In the genomic region with DNA sequence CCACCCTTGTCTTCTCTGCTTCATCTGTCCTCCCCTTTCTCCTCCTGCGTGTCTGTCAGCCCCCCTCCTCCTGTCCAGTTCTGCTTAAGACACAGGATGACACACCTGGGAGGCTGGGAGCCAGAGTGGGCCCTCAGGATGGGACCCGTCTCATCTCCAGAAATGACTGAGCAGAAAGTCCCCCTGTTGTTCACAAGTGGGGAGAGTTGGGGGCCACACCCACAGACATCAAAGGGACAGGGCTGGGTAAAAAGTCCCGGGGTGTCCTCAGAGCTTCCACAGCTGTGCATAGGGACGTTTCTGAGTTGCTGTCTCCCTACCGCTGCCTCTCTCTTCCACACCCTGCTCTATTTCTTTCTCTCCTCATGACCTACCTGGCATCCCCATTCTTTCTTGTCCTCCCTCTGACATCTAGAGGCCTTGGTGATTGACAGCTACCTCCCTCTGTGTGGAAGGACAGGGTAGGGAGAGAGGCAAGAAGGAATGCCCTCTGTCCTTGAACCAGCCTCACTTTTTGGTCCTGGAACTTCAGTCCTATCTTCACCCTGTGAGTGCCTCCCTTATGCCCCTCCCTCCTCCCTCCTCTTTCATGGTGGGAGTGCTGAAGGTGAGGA, we compare ENCODE assay signal across 18 cellular contexts. TPM values are rescaled to one million over a fixed set of nuclear protein-coding genes. Genes with fewer than 3 reads are reported as not detected.
DNase-seq lines count a peak whose midpoint lies in the region; ATAC-seq and TF ChIP-seq lines count a peak whose summit lies in the region.
"Had no signal": no experiment of that assay in that cellular context is flagged by ENCODE, and none has a peak within 500 bp of the region (broad histone marks: within the 10 kb centered on the region; RNA-seq: fewer than 3 reads in every experiment).

No MANE protein-coding gene starts in this region.

- H3K4me3 Mint-ChIP-seq in activated CD8-positive, alpha-beta memory T cell treated with anti-CD3 and anti-CD28 coated beads, Interleukin-2, amount 10 ng/mL, durations not matched to agents 7 days and 5 days, result no peak overlapping the region
- H3K4me3 Mint-ChIP-seq in activated T-helper 1 cell treated with anti-CD3 and anti-CD28 coated beads, Interleukin-12 subunit alpha, Interleukin-12 subunit beta, Interleukin-2, Interleukin-4 antibody, amounts not matched to agents 30 ng/mL and 10 ng/mL and 1 ng/mL, durations not matched to agents 14 hours and 24 hours and 36 hours, result peak overlapping the region; percentile 57

- ATAC-seq in activated CD8-positive, alpha-beta memory T cell treated with anti-CD3 and anti-CD28 coated beads, Interleukin-2, amount 10 ng/mL, durations not matched to agents 7 days and 5 days, result peak; percentile 52
- ATAC-seq in HG02798 (IDR thresholded peaks at IDR 0.05; ENCODE audit: poor library complexity, unreplicated experiment) (peak; percentile 67), HG02938 (IDR thresholded peaks at IDR 0.05; ENCODE audit: unreplicated experiment) (no peak), mucosa of descending colon (no peak)
- ATAC-seq: A549, right cardiac atrium had no signal

- no peak for TF ChIP-seq CTCF in mucosa of descending colon (IDR thresholded peaks at IDR 0.05)

- no peak overlapping the region for H3K4me3 ChIP-seq in mucosa of descending colon
- H3K4me3 ChIP-seq: A549, dorsolateral prefrontal cortex, SJSA1 had no signal

- H3K36me3 Mint-ChIP-seq in activated CD8-positive, alpha-beta memory T cell treated with anti-CD3 and anti-CD28 coated beads, Interleukin-2, amount 10 ng/mL, durations not matched to agents 7 days and 5 days, result no peaks in the 10 kb centered on the region
- no peaks in the 10 kb centered on the region for H3K36me3 Mint-ChIP-seq in activated T-helper 1 cell treated with anti-CD3 and anti-CD28 coated beads, Interleukin-12 subunit alpha, Interleukin-12 subunit beta, Interleukin-2, Interleukin-4 antibody, amounts not matched to agents 30 ng/mL and 10 ng/mL and 1 ng/mL, durations not matched to agents 14 hours and 24 hours and 36 hours (ENCODE audit: low read depth)

- H3K4me1 ChIP-seq in mucosa of descending colon (ENCODE audit: low read depth), result no peaks in the 10 kb centered on the region
- H3K4me1 ChIP-seq: A549, SJSA1 had no signal

- CTCF ChIA-PET in activated CD8-positive, alpha-beta memory T cell treated with anti-CD3 and anti-CD28 coated beads, Interleukin-2, amount 10 ng/mL, durations not matched to agents 7 days and 5 days (lab: Charles Lee), result interaction anchor here (0.7 to 8.4 kb wide), 10 partner anchors 8 to 146 kb away, joined by 3 to 233 read pairs (median 22); a partner anchor contains a TSS

- peaks cover 42% of the 10 kb centered on the region for H3K4me1 Mint-ChIP-seq in activated CD8-positive, alpha-beta memory T cell treated with anti-CD3 and anti-CD28 coated beads, Interleukin-2, amount 10 ng/mL, durations not matched to agents 7 days and 5 days
- peaks cover 72% of the 10 kb centered on the region for H3K4me1 Mint-ChIP-seq in activated T-helper 1 cell treated with anti-CD3 and anti-CD28 coated beads, Interleukin-12 subunit alpha, Interleukin-12 subunit beta, Interleukin-2, Interleukin-4 antibody, amounts not matched to agents 30 ng/mL and 10 ng/mL and 1 ng/mL, durations not matched to agents 14 hours and 24 hours and 36 hours (ENCODE audit: low read depth)

- H3K27ac Mint-ChIP-seq in activated CD8-positive, alpha-beta memory T cell treated with anti-CD3 and anti-CD28 coated beads, Interleukin-2, amount 10 ng/mL, durations not matched to agents 7 days and 5 days, result peak overlapping the region; percentile 54
- peak overlapping the region; percentile 90 for H3K27ac Mint-ChIP-seq in activated T-helper 1 cell treated with anti-CD3 and anti-CD28 coated beads, Interleukin-12 subunit alpha, Interleukin-12 subunit beta, Interleukin-2, Interleukin-4 antibody, amounts not matched to agents 30 ng/mL and 10 ng/mL and 1 ng/mL, durations not matched to agents 14 hours and 24 hours and 36 hours

- peaks cover 14% of the 10 kb centered on the region for H3K27me3 Mint-ChIP-seq in activated CD8-positive, alpha-beta memory T cell treated with anti-CD3 and anti-CD28 coated beads, Interleukin-2, amount 10 ng/mL, durations not matched to agents 7 days and 5 days
- peaks cover 6% of the 10 kb centered on the region for H3K27me3 Mint-ChIP-seq in activated T-helper 1 cell treated with anti-CD3 and anti-CD28 coated beads, Interleukin-12 subunit alpha, Interleukin-12 subunit beta, Interleukin-2, Interleukin-4 antibody, amounts not matched to agents 30 ng/mL and 10 ng/mL and 1 ng/mL, durations not matched to agents 14 hours and 24 hours and 36 hours (ENCODE audit: insufficient read depth)

- intact Hi-C loops in activated T-helper 1 cell treated with anti-CD3 and anti-CD28 coated beads, Interleukin-12 subunit alpha, Interleukin-12 subunit beta, Interleukin-2, Interleukin-4 antibody, amounts not matched to agents 30 ng/mL and 10 ng/mL and 1 ng/mL, durations not matched to agents 14 hours and 24 hours and 36 hours (cut with micrococcal nuclease), result no loop called here
- intact Hi-C loops in mucosa of descending colon (cut with DNase I, micrococcal nuclease), result no loop called here

- peak; percentile 63 for DNase-seq in activated CD8-positive, alpha-beta memory T cell treated with anti-CD3 and anti-CD28 coated beads, Interleukin-2, amount 10 ng/mL, durations not matched to agents 7 days and 5 days
- no peak for DNase-seq in activated CD8-positive, alpha-beta memory T cell treated with anti-CD3 and anti-CD28 coated beads for 24 hours
- DNase-seq in activated T-helper 1 cell treated with anti-CD3 and anti-CD28 coated beads, Interleukin-12 subunit alpha, Interleukin-12 subunit beta, Interleukin-2, Interleukin-4 antibody, amounts not matched to agents 30 ng/mL and 10 ng/mL and 1 ng/mL, durations not matched to agents 14 hours and 24 hours and 36 hours (ENCODE audit: low spot score), result peak; percentile 76
- peak; percentile 62 to 70 for DNase-seq in stimulated activated CD8-positive, alpha-beta memory T cell treated with anti-CD3 and anti-CD28 coated beads, Interleukin-15, amount 100 ng/mL, for 48 hours (ENCODE audit: low read depth in 2 of 2)
- no peak for DNase-seq in 8988T
- DNase-seq in mucosa of descending colon, result no peak
- DNase-seq: dorsolateral prefrontal cortex, foreskin fibroblast, islet precursor cell, NCI-H1694, NCI-H82, right cardiac atrium, trophoblast cell had no signal

- no peaks in the 10 kb centered on the region for H3K9me3 ChIP-seq in mucosa of descending colon
- H3K9me3 ChIP-seq: A549, SJSA1 had no signal

- no peaks in the 10 kb centered on the region for H3K36me3 ChIP-seq in mucosa of descending colon (ENCODE audit: low read depth)
- H3K36me3 ChIP-seq: SJSA1 had no signal

- H3K9me3 Mint-ChIP-seq in activated CD8-positive, alpha-beta memory T cell treated with anti-CD3 and anti-CD28 coated beads, Interleukin-2, amount 10 ng/mL, durations not matched to agents 7 days and 5 days (ENCODE audit: low read depth), result no peaks in the 10 kb centered on the region
- H3K9me3 Mint-ChIP-seq in activated T-helper 1 cell treated with anti-CD3 and anti-CD28 coated beads, Interleukin-12 subunit alpha, Interleukin-12 subunit beta, Interleukin-2, Interleukin-4 antibody, amounts not matched to agents 30 ng/mL and 10 ng/mL and 1 ng/mL, durations not matched to agents 14 hours and 24 hours and 36 hours, result no peaks in the 10 kb centered on the region

RNA-seq across cellular contexts. Expression of a gene that starts 19.5 kb away (rescaled TPM):
- 100 to 1,000 TPM; 157 to 205 TPM for total RNA-seq in activated CD8-positive, alpha-beta memory T cell treated with anti-CD3 and anti-CD28 coated beads, Interleukin-2, amount 10 ng/mL, durations not matched to agents 7 days and 5 days
- total RNA-seq in activated T-helper 1 cell treated with anti-CD3 and anti-CD28 coated beads, Interleukin-12 subunit alpha, Interleukin-12 subunit beta, Interleukin-2, Interleukin-4 antibody, amounts not matched to agents 30 ng/mL and 10 ng/mL and 1 ng/mL, durations not matched to agents 14 hours and 24 hours and 36 hours, result 283 and 286 TPM in 2 replicates
- total RNA-seq in mucosa of descending colon, result 1 to 10 TPM; 2.9 to 3.3 (median 3.1) TPM
- total RNA-seq: SJSA1 had no signal

RNA-seq across cellular contexts. Expression of a gene that starts 22.8 kb away (rescaled TPM):
- under 1 TPM; 0.09 to 0.19 TPM for total RNA-seq in activated CD8-positive, alpha-beta memory T cell treated with anti-CD3 and anti-CD28 coated beads, Interleukin-2, amount 10 ng/mL, durations not matched to agents 7 days and 5 days
- total RNA-seq in activated T-helper 1 cell treated with anti-CD3 and anti-CD28 coated beads, Interleukin-12 subunit alpha, Interleukin-12 subunit beta, Interleukin-2, Interleukin-4 antibody, amounts not matched to agents 30 ng/mL and 10 ng/mL and 1 ng/mL, durations not matched to agents 14 hours and 24 hours and 36 hours, result 0.65 and 0.78 TPM in 2 replicates
- under 1 TPM in 2 of 3 donors, not detected in 1; 0.06 to 0.09 TPM for total RNA-seq in mucosa of descending colon
- total RNA-seq: HT1080, SJSA1 had no signal

RNA-seq across cellular contexts. Expression of a gene that starts 24.5 kb away (rescaled TPM):
- total RNA-seq in activated CD8-positive, alpha-beta memory T cell treated with anti-CD3 and anti-CD28 coated beads, Interleukin-2, amount 10 ng/mL, durations not matched to agents 7 days and 5 days, result 1 to 10 TPM; 2.8 to 8.8 TPM
- total RNA-seq in activated T-helper 1 cell treated with anti-CD3 and anti-CD28 coated beads, Interleukin-12 subunit alpha, Interleukin-12 subunit beta, Interleukin-2, Interleukin-4 antibody, amounts not matched to agents 30 ng/mL and 10 ng/mL and 1 ng/mL, durations not matched to agents 14 hours and 24 hours and 36 hours, result 49.1 and 49.8 TPM in 2 replicates
- total RNA-seq in mucosa of descending colon, result 1 to 10 TPM in 1 of 3 donors, under 1 TPM in 2; 0.67 to 1.3 (median 0.79) TPM
- total RNA-seq: SJSA1 had no signal

RNA-seq across cellular contexts. Expression of a gene that starts 57.4 kb away (rescaled TPM):
- not detected for total RNA-seq in activated CD8-positive, alpha-beta memory T cell treated with anti-CD3 and anti-CD28 coated beads, Interleukin-2, amount 10 ng/mL, durations not matched to agents 7 days and 5 days
- total RNA-seq in activated T-helper 1 cell treated with anti-CD3 and anti-CD28 coated beads, Interleukin-12 subunit alpha, Interleukin-12 subunit beta, Interleukin-2, Interleukin-4 antibody, amounts not matched to agents 30 ng/mL and 10 ng/mL and 1 ng/mL, durations not matched to agents 14 hours and 24 hours and 36 hours, result 0.36 and 0.51 TPM in 2 replicates
- total RNA-seq in mucosa of descending colon, result 1 to 10 TPM; 2.3 to 7.2 (median 4.6) TPM

Comparison
In these comparisons a context has a peak if more than half of its experiments do, and no peak if none do; other contexts are left out.
1. DNase-seq: peak in activated CD8-positive, alpha-beta memory T cell treated with anti-CD3 and anti-CD28 coated beads, Interleukin-2, amount 10 ng/mL, durations not matched to agents 7 days and 5 days (single experiment), activated T-helper 1 cell treated with anti-CD3 and anti-CD28 coated beads, Interleukin-12 subunit alpha, Interleukin-12 subunit beta, Interleukin-2, Interleukin-4 antibody, amounts not matched to agents 30 ng/mL and 10 ng/mL and 1 ng/mL, durations not matched to agents 14 hours and 24 hours and 36 hours (single experiment) and stimulated activated CD8-positive, alpha-beta memory T cell treated with anti-CD3 and anti-CD28 coated beads, Interleukin-15, amount 100 ng/mL, for 48 hours (2 of 2); none in activated CD8-positive, alpha-beta memory T cell treated with anti-CD3 and anti-CD28 coated beads for 24 hours (single experiment), 8988T (single experiment) and mucosa of descending colon (0 of 3).
2. ATAC-seq: peak in activated CD8-positive, alpha-beta memory T cell treated with anti-CD3 and anti-CD28 coated beads, Interleukin-2, amount 10 ng/mL, durations not matched to agents 7 days and 5 days (single experiment) and HG02798 (single experiment); none in HG02938 (single experiment) and mucosa of descending colon (single experiment).
3. RNA of a gene that starts 19.5 kb away (total RNA-seq): 283 to 286 TPM in activated T-helper 1 cell treated with anti-CD3 and anti-CD28 coated beads, Interleukin-12 subunit alpha, Interleukin-12 subunit beta, Interleukin-2, Interleukin-4 antibody, amounts not matched to agents 30 ng/mL and 10 ng/mL and 1 ng/mL, durations not matched to agents 14 hours and 24 hours and 36 hours and 157 to 205 TPM in activated CD8-positive, alpha-beta memory T cell treated with anti-CD3 and anti-CD28 coated beads, Interleukin-2, amount 10 ng/mL, durations not matched to agents 7 days and 5 days; 2.9 to 3.3 TPM in mucosa of descending colon; every median in the first group is over 10 times any median in the second.